8 cellular contexts compared by ENCODE assay signal in genomic region chr7:5699951-5700384, GRCh38.
DNase-seq lines count a peak whose midpoint lies in the region; ATAC-seq and TF ChIP-seq lines count a peak whose summit lies in the region.

No MANE protein-coding gene starts in this region.

- H3K36me3 ChIP-seq in prostate gland (no peaks in the 10 kb centered on the region), left lung (peaks cover 0 to 21% of the 10 kb centered on the region in 2 donors)

- H3K27ac ChIP-seq in prostate gland (peak overlapping the region; percentile 15 to 19), left lung (peak overlapping the region in 1 of 2 donors; percentile 71)

- TF ChIP-seq CTCF in prostate gland (IDR thresholded peaks at IDR 0.05) = no peak
- no peak for TF ChIP-seq CTCF in left lung (IDR thresholded peaks at IDR 0.05)

- TF ChIP-seq POLR2A in prostate gland (IDR thresholded peaks at IDR 0.05) = no peak

- DNase-seq in T-helper 2 cell (peak in 4 of 5 experiments; percentile 49 to 89 (median 67)), prostate gland (ENCODE audit: low spot score) (no peak), left lung (no peak), HuH-7 (ENCODE audit: low spot score) (no peak), GOT3 (lab: John Stamatoyannopoulos, UW) (no peak)
- DNase-seq in central memory CD8-positive, alpha-beta T cell (ENCODE audit: low spot score in 2 of 2) = peak; percentile 30 to 61

- no peaks in the 10 kb centered on the region for H3K27me3 Mint-ChIP-seq in central memory CD8-positive, alpha-beta T cell

- H3K36me3 Mint-ChIP-seq in central memory CD8-positive, alpha-beta T cell (ENCODE audit: insufficient read depth) = peaks cover 19% of the 10 kb centered on the region

- intact Hi-C loops in prostate gland (cut with DNase I) (loop anchor here (5.0 kb wide), 1 partner anchor 33 kb away; no protein-coding TSS in a partner anchor), left lung (cut with DNase I) (loop anchor here in 1 of 2 donors (5.0 kb wide), 1 partner anchor 33 kb away; no protein-coding TSS in a partner anchor)

- 39% methylated on average over 6 of the region's 6 CpGs for WGBS in prostate gland

- peak overlapping the region; percentile 89 for H3K27ac Mint-ChIP-seq in central memory CD8-positive, alpha-beta T cell (ENCODE audit: low read depth)

- H3K27me3 ChIP-seq in prostate gland (replicated peaks; ENCODE audit: insufficient read depth) (no peaks in the 10 kb centered on the region), left lung (no peaks in the 10 kb centered on the region)

- H3K4me3 Mint-ChIP-seq in central memory CD8-positive, alpha-beta T cell = peak overlapping the region; percentile 6

- no peaks in the 10 kb centered on the region for H3K9me3 Mint-ChIP-seq in central memory CD8-positive, alpha-beta T cell

- H3K4me1 Mint-ChIP-seq in central memory CD8-positive, alpha-beta T cell = peaks cover 58% of the 10 kb centered on the region

- H3K4me1 ChIP-seq in prostate gland (replicated peaks) (peaks cover 5% of the 10 kb centered on the region), left lung (peaks cover 22 to 83% of the 10 kb centered on the region in 2 donors)

- ATAC-seq in GM18861 (IDR thresholded peaks at IDR 0.05; ENCODE audit: unreplicated experiment) (peak; percentile 26), HG02884 (IDR thresholded peaks at IDR 0.05; ENCODE audit: unreplicated experiment) (peak; percentile 68), left lung (no peak)
- peak; percentile 77 for ATAC-seq in central memory CD8-positive, alpha-beta T cell (replicated peaks; ENCODE audit: extremely low read depth, poor library complexity, severe bottlenecking)

- no peaks in the 10 kb centered on the region for H3K9me3 ChIP-seq in prostate gland
- no peaks in the 10 kb centered on the region for H3K9me3 ChIP-seq in left lung

- H3K4me3 ChIP-seq in prostate gland (no peak overlapping the region), left lung (no peak overlapping the region)

Comparison
In these comparisons a context has a peak if more than half of its experiments do, and no peak if none do; other contexts are left out.
1. DNase-seq: peak in T-helper 2 cell (4 of 5) and central memory CD8-positive, alpha-beta T cell (2 of 2); none in prostate gland (single experiment), left lung (0 of 2), HuH-7 (single experiment) and GOT3 (single experiment).